In genomic region chr22:28795932-28796856, GRCh38 we compare ENCODE assay signal across 1 cellular context.
TF ChIP-seq lines count a peak whose summit lies in the region.

No MANE protein-coding gene starts in this region.

TF ChIP-seq in liver, 16 proteins besides CTCF, POLR2A, EP300 and RAD21 (continued from another document):
- TF ChIP-seq, protein P1, sequence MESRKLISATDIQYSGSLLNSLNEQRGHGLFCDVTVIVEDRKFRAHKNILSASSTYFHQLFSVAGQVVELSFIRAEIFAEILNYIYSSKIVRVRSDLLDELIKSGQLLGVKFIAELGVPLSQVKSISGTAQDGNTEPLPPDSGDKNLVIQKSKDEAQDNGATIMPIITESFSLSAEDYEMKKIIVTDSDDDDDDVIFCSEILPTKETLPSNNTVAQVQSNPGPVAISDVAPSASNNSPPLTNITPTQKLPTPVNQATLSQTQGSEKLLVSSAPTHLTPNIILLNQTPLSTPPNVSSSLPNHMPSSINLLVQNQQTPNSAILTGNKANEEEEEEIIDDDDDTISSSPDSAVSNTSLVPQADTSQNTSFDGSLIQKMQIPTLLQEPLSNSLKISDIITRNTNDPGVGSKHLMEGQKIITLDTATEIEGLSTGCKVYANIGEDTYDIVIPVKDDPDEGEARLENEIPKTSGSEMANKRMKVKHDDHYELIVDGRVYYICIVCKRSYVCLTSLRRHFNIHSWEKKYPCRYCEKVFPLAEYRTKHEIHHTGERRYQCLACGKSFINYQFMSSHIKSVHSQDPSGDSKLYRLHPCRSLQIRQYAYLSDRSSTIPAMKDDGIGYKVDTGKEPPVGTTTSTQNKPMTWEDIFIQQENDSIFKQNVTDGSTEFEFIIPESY (IDR thresholded peaks at IDR 0.05) = no peak
- TF ChIP-seq RXRA (IDR thresholded peaks at IDR 0.05) (no peak), SP1 (IDR thresholded peaks at IDR 0.05) (no peak), TAF1 (conservative IDR thresholded peaks at IDR 0.05) (no peak), EGR1 (IDR thresholded peaks at IDR 0.05; ENCODE audit: low read depth in 2 of 2) (no peak), FOXA2 (IDR thresholded peaks at IDR 0.05) (no peak), FOXA1 (IDR thresholded peaks at IDR 0.05) (no peak)
